ENCODE assay signal across 13 cellular contexts in the genomic region with DNA sequence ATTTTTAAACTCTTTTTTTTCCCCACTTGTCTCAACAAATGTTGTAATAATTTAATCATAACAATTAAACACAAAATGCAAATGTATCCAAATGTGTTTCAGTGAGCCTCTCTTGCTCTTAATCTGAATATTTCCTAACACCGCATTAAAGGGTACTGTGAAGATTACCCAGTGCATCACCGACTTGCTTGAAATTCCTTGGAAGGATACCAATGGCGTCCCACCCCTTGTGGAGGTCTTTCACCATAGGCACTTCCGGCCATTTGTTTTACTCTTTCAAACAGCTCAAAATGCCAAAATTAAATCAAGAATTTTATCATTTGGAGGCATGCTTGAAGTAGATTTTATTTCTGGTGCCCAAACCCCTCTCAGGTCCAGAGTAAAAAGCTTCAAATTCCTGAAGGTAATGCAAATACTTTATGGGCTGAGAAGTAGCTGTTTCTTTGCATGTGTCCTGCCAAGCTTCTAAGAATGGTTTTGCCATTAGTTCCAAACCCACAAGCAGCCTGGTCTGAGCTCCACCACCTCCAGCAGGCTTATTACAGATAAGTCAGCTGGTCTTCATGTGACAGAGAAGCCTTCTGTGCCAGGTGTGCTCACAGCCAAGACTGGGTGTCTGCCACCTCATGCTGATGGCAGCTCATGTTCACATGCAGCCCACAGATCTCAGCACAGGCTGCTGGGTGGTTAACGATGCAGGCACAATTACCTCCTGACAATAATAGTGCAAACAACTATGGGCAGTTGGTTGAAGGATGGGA. TPM values are rescaled to one million over a fixed set of nuclear protein-coding genes. Genes with fewer than 3 reads are reported as not detected.
DNase-seq lines count a peak whose midpoint lies in the region; TF ChIP-seq lines count a peak whose summit lies in the region.
"Had no signal": no experiment of that assay in that cellular context is flagged by ENCODE, and none has a peak within 500 bp of the region (broad histone marks: within the 10 kb centered on the region; RNA-seq: fewer than 3 reads in every experiment).

No MANE protein-coding gene starts in this region.

- H3K4me1 Mint-ChIP-seq in chondrocyte (ENCODE audit: low read depth) = peaks cover 43% of the 10 kb centered on the region

- no peak overlapping the region for H3K4me3 ChIP-seq in epithelial cell of proximal tubule (ENCODE audit: low read depth, low read length)
- no peak overlapping the region for H3K4me3 ChIP-seq in tibial nerve

- no peaks in the 10 kb centered on the region for H3K9me3 Mint-ChIP-seq in chondrocyte (ENCODE audit: low read depth)
- H3K9me3 Mint-ChIP-seq: stimulated activated effector memory CD8-positive, alpha-beta T cell treated with anti-CD3 and anti-CD28 coated beads, Interleukin-12 subunit alpha, Interleukin-12 subunit beta, amount 100 ng/mL, for 72 hours had no signal

- TF ChIP-seq CTCF in epithelial cell of proximal tubule (conservative IDR thresholded peaks at IDR 0.05; ENCODE audit: low read depth, low read length) (no peak), tibial nerve (IDR thresholded peaks at IDR 0.05) (no peak), chondrocyte (IDR thresholded peaks at IDR 0.05) (no peak)

- no peak overlapping the region for H3K27ac Mint-ChIP-seq in chondrocyte (ENCODE audit: unreplicated experiment)
- H3K27ac Mint-ChIP-seq: stimulated activated effector memory CD8-positive, alpha-beta T cell treated with anti-CD3 and anti-CD28 coated beads, Interleukin-12 subunit alpha, Interleukin-12 subunit beta, amount 100 ng/mL, for 72 hours had no signal

- H3K27ac ChIP-seq in tibial nerve = no peak overlapping the region
- H3K27ac ChIP-seq: brain microvascular endothelial cell, HL-60 had no signal

- no peaks in the 10 kb centered on the region for H3K9me3 ChIP-seq in tibial nerve

- no peak for TF ChIP-seq POLR2A in tibial nerve (IDR thresholded peaks at IDR 0.05)

- H3K4me3 Mint-ChIP-seq in chondrocyte (ENCODE audit: unreplicated experiment) = no peak overlapping the region
- H3K4me3 Mint-ChIP-seq: stimulated activated effector memory CD8-positive, alpha-beta T cell treated with anti-CD3 and anti-CD28 coated beads, Interleukin-12 subunit alpha, Interleukin-12 subunit beta, amount 100 ng/mL, for 72 hours had no signal

- H3K4me1 ChIP-seq in tibial nerve = no peaks in the 10 kb centered on the region

- no peaks in the 10 kb centered on the region for H3K36me3 ChIP-seq in tibial nerve
- H3K36me3 ChIP-seq: brain microvascular endothelial cell had no signal

- WGBS in tibial nerve, 2 donors = 75 to 80% methylated on average over 5 of the region's 5 CpGs

- no peaks in the 10 kb centered on the region for H3K36me3 Mint-ChIP-seq in chondrocyte (ENCODE audit: low read depth)
- H3K36me3 Mint-ChIP-seq: stimulated activated effector memory CD8-positive, alpha-beta T cell treated with anti-CD3 and anti-CD28 coated beads, Interleukin-12 subunit alpha, Interleukin-12 subunit beta, amount 100 ng/mL, for 72 hours had no signal

- no peaks in the 10 kb centered on the region for H3K27me3 Mint-ChIP-seq in chondrocyte (ENCODE audit: low read depth)

- DNase-seq in EH (ENCODE audit: low read depth) (peak; percentile 18), NCI-H1694 treated with DMSO at 0.1 percent for 48 hours (lab: John Stamatoyannopoulos, UW) (peak; percentile 40), epithelial cell of proximal tubule (ENCODE audit: low read depth) (peak; percentile 84), occipital lobe (lab: John Stamatoyannopoulos, UW) (peak; percentile 68), midbrain (lab: John Stamatoyannopoulos, UW) (no peak), tibial nerve (ENCODE audit: low spot score in 2 of 2) (no peak), T-helper 9 cell (no peak), chondrocyte (ENCODE audit: low spot score) (no peak)
- DNase-seq: brain microvascular endothelial cell; NCI-H510A treated with DMSO at 0.1 percent for 48 hours; stimulated activated CD4-positive, alpha-beta T cell treated with anti-CD3 and anti-CD28 coated beads, Interleukin-12 subunit alpha, Interleukin-12 subunit beta, amount 100 ng/mL, for 4 hours had no signal

- no peaks in the 10 kb centered on the region for H3K27me3 ChIP-seq in tibial nerve
- H3K27me3 ChIP-seq: brain microvascular endothelial cell had no signal

- no peak for TF ChIP-seq EP300 in tibial nerve (IDR thresholded peaks at IDR 0.05)

RNA-seq across cellular contexts. Expression of a gene that starts 16.4 kb away (rescaled TPM):
- 30.6 and 38.1 TPM in 2 replicates for total RNA-seq in epithelial cell of proximal tubule
- total RNA-seq in occipital lobe = 151 TPM
- 10 to 100 TPM; 54.4 to 84.3 (median 69.9) TPM for total RNA-seq in tibial nerve
- total RNA-seq in chondrocyte = 48.3 to 69.0 TPM (median 67.1 TPM) in 3 replicates

Comparison
In these comparisons a context has a peak if more than half of its experiments do, and no peak if none do; other contexts are left out.
1. DNase-seq: peak in EH (single experiment), NCI-H1694 treated with DMSO at 0.1 percent for 48 hours (single experiment), epithelial cell of proximal tubule (single experiment) and occipital lobe (single experiment); none in midbrain (single experiment), tibial nerve (0 of 2), T-helper 9 cell (single experiment) and chondrocyte (single experiment).